5 cellular contexts compared by ENCODE assay signal in genomic region chr1:56317722-56318121, GRCh38.
"Had no signal": no experiment of that assay in that cellular context is flagged by ENCODE, and none has a peak within 500 bp of the region (broad histone marks: within the 10 kb centered on the region; RNA-seq: fewer than 3 reads in every experiment).

No MANE protein-coding gene starts in this region.

- H3K4me3 ChIP-seq: GM23338, HAP-1 had no signal

- H3K4me2 ChIP-seq: GM23338 had no signal

- H2AFZ ChIP-seq: GM23338 had no signal

- H3K27ac ChIP-seq: HL-60 had no signal

- DNase-seq: HFFc6, KBM-7 had no signal

- H3K9me3 ChIP-seq: HAP-1 had no signal

- H3K4me1 ChIP-seq: HAP-1 had no signal

- H3K36me3 ChIP-seq: HAP-1 had no signal
